In the genomic region with DNA sequence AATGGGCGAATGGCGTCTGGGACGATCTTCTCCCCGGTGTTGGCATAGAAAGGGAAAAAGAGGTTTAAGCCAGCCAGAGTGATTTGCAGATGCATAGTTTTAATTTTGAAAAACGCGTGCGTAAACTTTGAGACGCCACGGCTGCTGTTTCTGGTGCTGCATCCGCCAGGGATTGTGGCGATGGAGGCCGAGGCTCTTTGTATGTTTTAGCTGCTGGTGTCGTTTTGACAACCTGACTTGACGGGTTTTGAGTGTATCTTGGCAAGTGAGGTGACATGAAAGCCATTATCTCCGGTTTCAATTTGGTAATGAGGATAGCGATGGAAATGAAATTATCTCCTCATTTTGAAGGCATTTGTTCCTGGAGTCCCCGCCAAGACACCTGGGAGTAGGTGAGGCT, we compare ENCODE assay signal across 9 cellular contexts. TPM values are rescaled to one million over a fixed set of nuclear protein-coding genes. Genes with fewer than 3 reads are reported as not detected.
DNase-seq lines count a peak whose midpoint lies in the region; ATAC-seq and TF ChIP-seq lines count a peak whose summit lies in the region.
"Had no signal": no experiment of that assay in that cellular context is flagged by ENCODE, and none has a peak within 500 bp of the region (broad histone marks: within the 10 kb centered on the region; RNA-seq: fewer than 3 reads in every experiment).

No MANE protein-coding gene starts in this region.

- no peak for TF ChIP-seq CTCF in WTC11 (IDR thresholded peaks at IDR 0.05)
- no peak for TF ChIP-seq CTCF in glutamatergic neuron (IDR thresholded peaks at IDR 0.05; ENCODE audit: partially characterized antibody, unreplicated experiment)

- POLR2A ChIA-PET in WTC11 (lab: Charles Lee), result no interaction called here

- ATAC-seq in WTC11 (no peak), GM21723 (IDR thresholded peaks at IDR 0.05; ENCODE audit: unreplicated experiment) (no peak), HG03354 (IDR thresholded peaks at IDR 0.05; ENCODE audit: poor library complexity, severe bottlenecking, unreplicated experiment) (no peak)

- H3K36me3 ChIP-seq in H7 (replicated peaks; ENCODE audit: control insufficient read depth, insufficient read depth, low read length), result no peaks in the 10 kb centered on the region

- H3K4me1 Mint-ChIP-seq in WTC11 (peaks cover 27% of the 10 kb centered on the region), glutamatergic neuron (ENCODE audit: low read depth, unreplicated experiment) (peaks cover 5% of the 10 kb centered on the region)

- no peaks in the 10 kb centered on the region for H3K9me3 Mint-ChIP-seq in WTC11
- no peaks in the 10 kb centered on the region for H3K9me3 Mint-ChIP-seq in glutamatergic neuron (ENCODE audit: unreplicated experiment)

- H3K36me3 Mint-ChIP-seq in WTC11 (no peaks in the 10 kb centered on the region), glutamatergic neuron (ENCODE audit: unreplicated experiment) (no peaks in the 10 kb centered on the region)

- H3K27me3 Mint-ChIP-seq in WTC11 (ENCODE audit: low read depth), result peaks cover 61% of the 10 kb centered on the region
- peaks cover 13% of the 10 kb centered on the region for H3K27me3 Mint-ChIP-seq in glutamatergic neuron (ENCODE audit: unreplicated experiment)

- peaks cover 51% of the 10 kb centered on the region for H3K27me3 ChIP-seq in H7 (ENCODE audit: control insufficient read depth, insufficient read depth, low read length)

- DNase-seq in H7 (no peak), WTC11 (ENCODE audit: low spot score) (no peak), glutamatergic neuron (no peak), skeletal muscle cell (ENCODE audit: low read depth) (no peak), SHP77 (lab: John Stamatoyannopoulos, UW) (no peak)
- DNase-seq in stimulated activated CD4-positive, alpha-beta T cell treated with anti-CD3 and anti-CD28 coated beads, Interleukin-12 subunit alpha, Interleukin-12 subunit beta, amount 100 ng/mL, for 4 hours, result no peak

- CTCF ChIA-PET in WTC11 (lab: Charles Lee), result no interaction called here

- H3K4me3 Mint-ChIP-seq in WTC11 (peak overlapping the region; percentile 88), glutamatergic neuron (ENCODE audit: unreplicated experiment) (peak overlapping the region; percentile 91)

- H3K4me3 ChIP-seq in H7 (ENCODE audit: insufficient read depth, low read depth, low read length) (0 out of 2 replicates have a peak overlapping the region, but pooled peaks have one; percentile 45), skeletal muscle cell (ENCODE audit: low read depth, low read length) (peak overlapping the region; percentile 43)

- H3K27ac Mint-ChIP-seq in WTC11 (no peak overlapping the region), glutamatergic neuron (ENCODE audit: unreplicated experiment) (no peak overlapping the region)

TF ChIP-seq in WTC11, 78 proteins besides CTCF, POLR2A, EP300 and RAD21:
- TF ChIP-seq NR1H2 (CRISPR knock-in tag; IDR thresholded peaks at IDR 0.05) (no peak), CREB1 (CRISPR knock-in tag; IDR thresholded peaks at IDR 0.05) (no peak)
- TF ChIP-seq, protein P1, sequence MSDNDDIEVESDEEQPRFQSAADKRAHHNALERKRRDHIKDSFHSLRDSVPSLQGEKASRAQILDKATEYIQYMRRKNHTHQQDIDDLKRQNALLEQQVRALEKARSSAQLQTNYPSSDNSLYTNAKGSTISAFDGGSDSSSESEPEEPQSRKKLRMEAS (CRISPR knock-in tag; IDR thresholded peaks at IDR 0.05), result no peak
TF ChIP-seq in WTC11: peak in this region for 0.

RNA-seq across cellular contexts. Expression of a gene that starts 1.6 kb away (rescaled TPM):
- total RNA-seq in H7 (2014; rRNA removed; shearing (Covaris generic)), result not detected in 2 replicates
- 0.09 to 0.24 TPM (median 0.11 TPM) in 3 replicates for total RNA-seq in WTC11 (2021)
- total RNA-seq in glutamatergic neuron (ENCODE audit: unreplicated experiment), result not detected
- total RNA-seq: lung microvascular endothelial cell had no signal

RNA-seq across cellular contexts. Expression of a gene that starts 45.0 kb away (rescaled TPM):
- total RNA-seq in H7 (2014; rRNA removed; shearing (Covaris generic)), result 0.24 and 1.9 TPM in 2 replicates
- 0.92 to 1.2 TPM (median 0.99 TPM) in 3 replicates for total RNA-seq in WTC11 (2021)
- total RNA-seq in glutamatergic neuron (ENCODE audit: unreplicated experiment), result not detected
- total RNA-seq: lung microvascular endothelial cell had no signal
